Comparison of ENCODE assay signal across 8 cellular contexts in genomic region chr16:22300427-22301071, GRCh38. TPM values are rescaled to one million over a fixed set of nuclear protein-coding genes. Genes with fewer than 3 reads are reported as not detected.
DNase-seq lines count a peak whose midpoint lies in the region; ATAC-seq, FAIRE-seq and TF ChIP-seq lines count a peak whose summit lies in the region.

No MANE protein-coding gene starts in this region.

- in situ Hi-C loops in mammary epithelial cell (cut with MboI; ENCODE audit: low sequenced_read_pairs in 2 of 2), result no loop called here

- H3K4me1 ChIP-seq in mammary epithelial cell (ENCODE audit: insufficient read depth, low read length), result peaks cover 15% of the 10 kb centered on the region

- TF ChIP-seq EP300 in Ishikawa (IDR thresholded peaks at IDR 0.05; ENCODE audit: borderline replicate concordance), result no peak

- no peaks in the 10 kb centered on the region for H4K20me1 ChIP-seq in mammary epithelial cell (ENCODE audit: insufficient read depth, low read length)

- H2AFZ ChIP-seq in mammary epithelial cell (ENCODE audit: low read depth, low read length), result no peak overlapping the region

- no peaks in the 10 kb centered on the region for H3K27me3 ChIP-seq in mammary epithelial cell (ENCODE audit: insufficient read depth, low read length)

- H3K9ac ChIP-seq in mammary epithelial cell (ENCODE audit: insufficient read depth, low read length), result no peak overlapping the region

- peak overlapping the region; percentile 18 for H3K27ac Mint-ChIP-seq in T-helper 2 cell treated with Interferon-gamma antibody and Interleukin-4, amounts not matched to agents 5 μg/mL and 100 μg/mL, for 36 hours

- H3K9me3 ChIP-seq in mammary epithelial cell (replicated peaks; ENCODE audit: insufficient read depth, low read length), result no peaks in the 10 kb centered on the region

- TF ChIP-seq CTCF in D721Med (IDR thresholded peaks at IDR 0.05; ENCODE audit: insufficient read depth, missing control alignments) (peak; percentile 49), mammary epithelial cell (conservative IDR thresholded peaks at IDR 0.05 in 1 of 2, IDR thresholded peaks at IDR 0.05 in 1 of 2; ENCODE audit: extremely low read depth in 1 of 2, insufficient read depth in 1 of 2, low read depth in 1 of 2, low read length in 2 of 2) (peak; percentile 71 to 87)

- ATAC-seq in GM19467 (IDR thresholded peaks at IDR 0.05; ENCODE audit: unreplicated experiment) (no peak), GM19395 (IDR thresholded peaks at IDR 0.05; ENCODE audit: unreplicated experiment) (no peak)

- no peak overlapping the region for H3K4me3 ChIP-seq in mammary epithelial cell (replicated peaks in 1 of 3; ENCODE audit: insufficient read depth in 1 of 3, low read depth in 2 of 3, low read length in 3 of 3)

- TF ChIP-seq RAD21 in Ishikawa (IDR thresholded peaks at IDR 0.05; ENCODE audit: low read depth), result peak; percentile 43; the same call in 1 of the 2 replicates

- peaks cover 8% of the 10 kb centered on the region for H3K36me3 ChIP-seq in mammary epithelial cell (ENCODE audit: insufficient read depth, low read length)

- H3K4me1 Mint-ChIP-seq in T-helper 2 cell treated with Interferon-gamma antibody and Interleukin-4, amounts not matched to agents 5 μg/mL and 100 μg/mL, for 36 hours (ENCODE audit: low read depth), result peaks cover 27% of the 10 kb centered on the region

- dilution Hi-C loops in mammary epithelial cell (cut with HindIII; ENCODE audit: low sequenced_read_pairs), result no loop called here

- H3K9me3 Mint-ChIP-seq in T-helper 2 cell treated with Interferon-gamma antibody and Interleukin-4, amounts not matched to agents 5 μg/mL and 100 μg/mL, for 36 hours, result no peaks in the 10 kb centered on the region

- H3K4me2 ChIP-seq in mammary epithelial cell (ENCODE audit: insufficient read depth, low read depth, low read length), result no peak overlapping the region

- peak overlapping the region; percentile 28 for H3K4me3 Mint-ChIP-seq in T-helper 2 cell treated with Interferon-gamma antibody and Interleukin-4, amounts not matched to agents 5 μg/mL and 100 μg/mL, for 36 hours

- CTCF ChIA-PET in mammary epithelial cell (lab: Charles Lee; ENCODE audit: low non-redundant PET), result interaction anchor here (0.6 to 0.8 kb wide), 5 partner anchors 9 to 160 kb away, joined by 4 to 9 read pairs (median 5); partner anchors contain the start of gene EEF2K

- peaks cover 35% of the 10 kb centered on the region for H3K36me3 Mint-ChIP-seq in T-helper 2 cell treated with Interferon-gamma antibody and Interleukin-4, amounts not matched to agents 5 μg/mL and 100 μg/mL, for 36 hours (ENCODE audit: low read depth)

- no peak for DNase-seq in D721Med (ENCODE audit: insufficient read length, low spot score)
- peak; percentile 33 for DNase-seq in T-helper 2 cell treated with Interferon-gamma antibody and Interleukin-4, amounts not matched to agents 5 μg/mL and 100 μg/mL, for 36 hours (ENCODE audit: low spot score)
- peak; percentile 39 for DNase-seq in mammary epithelial cell
- DNase-seq in kidney tubule cell (ENCODE audit: low spot score), result peak; percentile 67
- peak; percentile 5 for DNase-seq in stimulated activated naive CD4-positive, alpha-beta T cell treated with Interleukin-2 at 50 U/mL for 16 hours (lab: John Stamatoyannopoulos, UW)

- no peak for FAIRE-seq in D721Med (lab: Jason Lieb, UNC)

- H3K27ac ChIP-seq in mammary epithelial cell (ENCODE audit: insufficient read depth, low read depth, low read length), result no peak overlapping the region

- WGBS in mammary epithelial cell (ENCODE audit: low coverage, missing lambda C conversion rate), result 26% methylated on average over 7 of the region's 8 CpGs

- H3K79me2 ChIP-seq in mammary epithelial cell (ENCODE audit: insufficient read depth, low read length), result peaks cover 76% of the 10 kb centered on the region

- intact Hi-C loops in mammary epithelial cell (cut with micrococcal nuclease), result loop anchor here (2.0 kb wide), 1 partner anchor 14 kb away; no protein-coding TSS in a partner anchor

- BruUV-seq in mammary epithelial cell (replicated peaks; lab: Mats Ljungman, UMichigan), result no TSS peak

- H3K27me3 Mint-ChIP-seq in T-helper 2 cell treated with Interferon-gamma antibody and Interleukin-4, amounts not matched to agents 5 μg/mL and 100 μg/mL, for 36 hours (ENCODE audit: low read depth), result peaks cover 4% of the 10 kb centered on the region

TF ChIP-seq in Ishikawa, 13 proteins besides CTCF, POLR2A, EP300 and RAD21:
- TF ChIP-seq MAX (IDR thresholded peaks at IDR 0.05), result 0 out of 2 replicates have a peak, but pooled peaks have one; percentile 15
- no peak for TF ChIP-seq REST (IDR thresholded peaks at IDR 0.05; ENCODE audit: low read depth)
TF ChIP-seq in Ishikawa: peak in this region for 1.

RNA-seq across cellular contexts. Expression of gene POLR3E, which starts 3.3 kb away (rescaled TPM):
- total RNA-seq in mammary epithelial cell, result 10 to 100 TPM; 22.7 to 41.1 TPM
- polyA plus RNA-seq in mammary epithelial cell, result 50.3 TPM
- 213 TPM for polyA minus RNA-seq in mammary epithelial cell
